30 cellular contexts compared by ENCODE assay signal in the genomic region with DNA sequence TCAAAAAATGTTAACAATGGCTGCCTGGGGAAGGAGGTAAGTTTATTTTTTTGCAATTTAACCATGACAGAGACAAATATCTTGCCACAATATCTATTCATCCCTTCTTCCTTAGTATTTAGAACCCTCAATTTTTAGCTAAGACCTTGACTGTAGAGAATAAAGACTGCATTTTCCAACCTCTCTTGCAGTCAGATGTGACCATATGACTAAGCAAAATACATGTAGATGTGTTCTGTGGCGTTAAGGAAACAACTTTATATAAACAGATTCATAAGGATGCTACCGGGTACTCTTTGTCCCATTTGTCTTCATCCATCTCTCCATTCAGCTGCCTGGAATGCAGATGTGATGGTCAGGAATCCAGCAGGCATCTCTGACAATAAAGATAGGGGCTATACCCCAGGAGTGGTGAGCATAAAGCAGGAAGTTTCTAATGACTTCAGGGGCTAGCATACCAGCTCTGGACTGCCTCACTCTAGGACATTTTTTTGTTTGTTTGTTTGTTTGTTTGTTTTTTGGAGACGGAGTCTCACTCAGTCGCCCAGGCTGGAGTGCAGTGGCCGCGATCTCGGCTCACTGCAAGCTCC. TPM values are rescaled to one million over a fixed set of nuclear protein-coding genes. Genes with fewer than 3 reads are reported as not detected.
"Had no signal": no experiment of that assay in that cellular context is flagged by ENCODE, and none has a peak within 500 bp of the region (broad histone marks: within the 10 kb centered on the region; RNA-seq: fewer than 3 reads in every experiment).

No MANE protein-coding gene starts in this region.

- ATAC-seq: natural killer cell; right lobe of liver; stimulated activated naive B cell treated with anti-CD40 and anti-IgM and Interleukin-4, amounts not matched to agents 10 μg/mL and 1 μg/mL and 100 μg/mL, for 72 hours; stimulated activated naive CD8-positive, alpha-beta T cell treated with anti-CD3 and anti-CD28 coated beads, Interleukin-15, Interleukin-2, amounts not matched to agents 100 U/mL and 50 U/mL, for 24 hours; upper lobe of right lung had no signal

- FAIRE-seq: urothelium cell line had no signal

- H3K36me3 ChIP-seq: left ventricle myocardium inferior, neural progenitor cell, neutrophil, ovary, right atrium auricular region, right lobe of liver, stomach, thyroid gland, transverse colon, upper lobe of right lung had no signal

- H3K27ac ChIP-seq: hepatocyte, left ventricle myocardium inferior, neural progenitor cell, neutrophil, ovary, right atrium auricular region, right lobe of liver, stomach, testis, thyroid gland, transverse colon, upper lobe of right lung had no signal

- H3K9me3 ChIP-seq: left ventricle myocardium inferior, neutrophil, ovary, right atrium auricular region, right lobe of liver, stomach, testis, thyroid gland, transverse colon, upper lobe of right lung had no signal

- H3K27me3 ChIP-seq: ovary, right atrium auricular region, right lobe of liver, testis, thyroid gland had no signal

- H2AFZ ChIP-seq: hepatocyte, neural progenitor cell had no signal

- H3K79me2 ChIP-seq: hepatocyte had no signal

- H3K4me1 ChIP-seq: left ventricle myocardium inferior, neural progenitor cell, right atrium auricular region, right lobe of liver, stomach, testis, thyroid gland, transverse colon, upper lobe of right lung had no signal

- H3K9ac ChIP-seq: neural progenitor cell had no signal

- H3K4me2 ChIP-seq: hepatocyte, neural progenitor cell, smooth muscle cell had no signal

- H3K4me3 ChIP-seq: hepatocyte, left ventricle myocardium inferior, lung, neural progenitor cell, ovary, right atrium auricular region, right lobe of liver, smooth muscle cell, stomach, testis, thyroid gland, transverse colon, upper lobe of right lung had no signal

- DNase-seq: islet precursor cell; left ventricle myocardium inferior; mesendoderm; naive B cell; natural killer cell; nephron progenitor cell; occipital lobe; ovary; right lobe of liver; stimulated activated CD4-positive, alpha-beta T cell treated with anti-CD3 and anti-CD28 coated beads, Interleukin-2, amount 100 ng/mL, for 24 hours; stimulated activated CD4-positive, alpha-beta T cell treated with anti-CD3 and anti-CD28 coated beads, Interleukin-4, amount 100 ng/mL, for 1 hour; stimulated activated naive B cell treated with anti-CD40 and anti-IgM and Interleukin-4, amounts not matched to agents 10 μg/mL and 1 μg/mL and 100 μg/mL, for 72 hours; stimulated activated naive CD8-positive, alpha-beta T cell treated with anti-CD3 and anti-CD28 coated beads, Interleukin-15, Interleukin-2, amounts not matched to agents 100 U/mL and 50 U/mL, for 24 hours; stomach; testis; thyroid gland; transverse colon; upper lobe of right lung had no signal

RNA-seq across cellular contexts. Expression of gene LHFPL4, which starts 41.1 kb away (rescaled TPM):
- total RNA-seq: hepatocyte, kidney epithelial cell, left ventricle myocardium inferior, mesothelial cell of epicardium, mononuclear cell, natural killer cell, pulmonary artery endothelial cell, right atrium auricular region, skeletal muscle tissue, smooth muscle cell, upper lobe of right lung had no signal
- polyA plus RNA-seq: ovary had no signal
